Comparison of ENCODE assay signal across 12 cellular contexts in genomic region chr1:170698711-170699275, GRCh38. TPM values are rescaled to one million over a fixed set of nuclear protein-coding genes. Genes with fewer than 3 reads are reported as not detected.
A peak's percentile ranks its signal among the peaks of the same experiment; 100 is the strongest.
DNase-seq lines count a peak whose midpoint lies in the region; ATAC-seq and TF ChIP-seq lines count a peak whose summit lies in the region.
"Had no signal": no experiment of that assay in that cellular context is flagged by ENCODE, and none has a peak within 500 bp of the region (broad histone marks: within the 10 kb centered on the region; RNA-seq: fewer than 3 reads in every experiment).

No MANE protein-coding gene starts in this region.

- peak overlapping the region in 1 of 2 donors; percentile 50 for H3K4me3 ChIP-seq in ascending aorta
- H3K4me3 ChIP-seq: BLaER1 had no signal

- DNase-seq in C1 segment of cervical spinal cord (lab: John Stamatoyannopoulos, UW) (peak in 10 of 14 donors; percentile 2 to 52 (median 30)), ascending aorta (ENCODE audit: low spot score in 2 of 2) (no peak), Right ventricle myocardium superior (no peak), omental fat pad (ENCODE audit: low spot score) (no peak)
- DNase-seq in stimulated activated naive CD8-positive, alpha-beta T cell treated with anti-CD3 and anti-CD28 coated beads, Interleukin-15, Interleukin-2, amounts not matched to agents 100 U/mL and 50 U/mL, for 24 hours: no peak
- DNase-seq in activated naive CD4-positive, alpha-beta T cell treated with anti-CD3 and anti-CD28 coated beads, Interleukin-2, amount 50 U/mL, for 72 hours (ENCODE audit: low spot score in 2 of 2): no peak
- DNase-seq: activated gamma-delta T cell treated with Interleukin-2 at 50 U/mL for 16 hours, MV-4-11, naive B cell had no signal

- no peaks in the 10 kb centered on the region for H3K9me3 ChIP-seq in ascending aorta
- H3K9me3 ChIP-seq: BLaER1 had no signal

- ATAC-seq in Right ventricle myocardium superior (ENCODE audit: poor library complexity) (peak; percentile 69), omental fat pad (ENCODE audit: low FRiP score) (peak; percentile 80), GM21515 (IDR thresholded peaks at IDR 0.05; ENCODE audit: unreplicated experiment) (no peak), HG02610 (IDR thresholded peaks at IDR 0.05; ENCODE audit: unreplicated experiment) (no peak)
- no peak for ATAC-seq in stimulated activated naive CD8-positive, alpha-beta T cell treated with anti-CD3 and anti-CD28 coated beads, Interleukin-15, Interleukin-2, amounts not matched to agents 100 U/mL and 50 U/mL, for 24 hours
- no peak for ATAC-seq in activated naive CD4-positive, alpha-beta T cell treated with anti-CD3 and anti-CD28 coated beads, Interleukin-2, amount 50 U/mL, for 72 hours

- no peaks in the 10 kb centered on the region for H3K36me3 Mint-ChIP-seq in activated naive CD4-positive, alpha-beta T cell treated with anti-CD3 and anti-CD28 coated beads, Interleukin-2, amount 50 U/mL, for 72 hours
- H3K36me3 Mint-ChIP-seq: naive B cell had no signal

- TF ChIP-seq CTCF in ascending aorta (IDR thresholded peaks at IDR 0.05) (no peak), omental fat pad (IDR thresholded peaks at IDR 0.05) (no peak)

- no peaks in the 10 kb centered on the region for H3K27me3 ChIP-seq in ascending aorta
- H3K27me3 ChIP-seq: BLaER1 had no signal

- no peaks in the 10 kb centered on the region for H3K9me3 Mint-ChIP-seq in activated naive CD4-positive, alpha-beta T cell treated with anti-CD3 and anti-CD28 coated beads, Interleukin-2, amount 50 U/mL, for 72 hours
- H3K9me3 Mint-ChIP-seq: naive B cell had no signal

- H3K27ac ChIP-seq in ascending aorta: peak overlapping the region; percentile 67 to 81
- H3K27ac ChIP-seq: BLaER1 had no signal

- H3K36me3 ChIP-seq in ascending aorta: no peaks in the 10 kb centered on the region
- H3K36me3 ChIP-seq: BLaER1 had no signal

- H3K4me1 ChIP-seq in ascending aorta: peaks cover 17 to 56% of the 10 kb centered on the region in 2 donors
- H3K4me1 ChIP-seq: BLaER1 had no signal

- intact Hi-C loops in ascending aorta (cut with DNase I): no loop called here
- intact Hi-C loops in Right ventricle myocardium superior (cut with DNase I): no loop called here

- H3K27ac Mint-ChIP-seq in activated naive CD4-positive, alpha-beta T cell treated with anti-CD3 and anti-CD28 coated beads, Interleukin-2, amount 50 U/mL, for 72 hours: no peak overlapping the region
- H3K27ac Mint-ChIP-seq: naive B cell had no signal

RNA-seq across cellular contexts. Expression of gene PRRX1, which starts 34.9 kb away (rescaled TPM):
- total RNA-seq in ascending aorta (123 TPM), Right ventricle myocardium superior (35.8 TPM), omental fat pad (10 to 100 TPM; 25.4 to 44.0 (median 40.6) TPM)
- not detected for total RNA-seq in activated naive CD4-positive, alpha-beta T cell treated with anti-CD3 and anti-CD28 coated beads, Interleukin-2, amount 50 U/mL, for 72 hours

Comparison
In these comparisons a context has a peak if more than half of its experiments do, and no peak if none do; other contexts are left out.
1. DNase-seq: peak in C1 segment of cervical spinal cord (10 of 14); none in ascending aorta (0 of 2), Right ventricle myocardium superior (single experiment), omental fat pad (single experiment), stimulated activated naive CD8-positive, alpha-beta T cell treated with anti-CD3 and anti-CD28 coated beads, Interleukin-15, Interleukin-2, amounts not matched to agents 100 U/mL and 50 U/mL, for 24 hours (single experiment) and activated naive CD4-positive, alpha-beta T cell treated with anti-CD3 and anti-CD28 coated beads, Interleukin-2, amount 50 U/mL, for 72 hours (0 of 2).
2. ATAC-seq: peak in Right ventricle myocardium superior (single experiment) and omental fat pad (single experiment); none in stimulated activated naive CD8-positive, alpha-beta T cell treated with anti-CD3 and anti-CD28 coated beads, Interleukin-15, Interleukin-2, amounts not matched to agents 100 U/mL and 50 U/mL, for 24 hours (single experiment), activated naive CD4-positive, alpha-beta T cell treated with anti-CD3 and anti-CD28 coated beads, Interleukin-2, amount 50 U/mL, for 72 hours (0 of 2), GM21515 (single experiment) and HG02610 (single experiment).
3. RNA of gene PRRX1, which starts 34.9 kb away (total RNA-seq): 123 TPM in ascending aorta (single experiment), 25.4 to 44.0 TPM in omental fat pad and 35.8 TPM in Right ventricle myocardium superior (single experiment); not detected in activated naive CD4-positive, alpha-beta T cell treated with anti-CD3 and anti-CD28 coated beads, Interleukin-2, amount 50 U/mL, for 72 hours; every median in the first group is over 10 times any median in the second.